In genomic region chr17:40458001-40458791, GRCh38 we compare ENCODE assay signal across 9 cellular contexts. TPM values are rescaled to one million over a fixed set of nuclear protein-coding genes. Genes with fewer than 3 reads are reported as not detected.
DNase-seq lines count a peak whose midpoint lies in the region; ATAC-seq and TF ChIP-seq lines count a peak whose summit lies in the region.
"Had no signal": no experiment of that assay in that cellular context is flagged by ENCODE, and none has a peak within 500 bp of the region (broad histone marks: within the 10 kb centered on the region; RNA-seq: fewer than 3 reads in every experiment).

No MANE protein-coding gene starts in this region.

- peak overlapping the region; percentile 8 for H3K4me3 Mint-ChIP-seq in nephron progenitor cell

- H4K20me1 ChIP-seq in fibroblast of lung (ENCODE audit: control insufficient read depth, extremely low read depth, insufficient read depth, low read length), result no peaks in the 10 kb centered on the region

- peaks cover 40% of the 10 kb centered on the region for H3K36me3 Mint-ChIP-seq in nephron progenitor cell (ENCODE audit: low read depth)

- H3K36me3 ChIP-seq in BE2C (peaks cover 40% of the 10 kb centered on the region), fibroblast of lung (ENCODE audit: control insufficient read depth, insufficient read depth, low read length) (peaks cover 28% of the 10 kb centered on the region)

- H3K27me3 Mint-ChIP-seq in nephron progenitor cell (ENCODE audit: low read depth, poor library complexity), result peaks cover 5% of the 10 kb centered on the region

- ATAC-seq in HG03097 (IDR thresholded peaks at IDR 0.05; ENCODE audit: low FRiP score, unreplicated experiment), result no peak
- no peak for ATAC-seq in GM21717 (IDR thresholded peaks at IDR 0.05; ENCODE audit: unreplicated experiment)
- no peak for ATAC-seq in HG03432 (IDR thresholded peaks at IDR 0.05; ENCODE audit: unreplicated experiment)

- DNase-seq in BE2C (peak; percentile 93), NCI-H446 (lab: John Stamatoyannopoulos, UW) (peak; percentile 44 to 86), fibroblast of lung (ENCODE audit: low read depth in 2 of 2) (peak; percentile 90 to 91), nephron progenitor cell (no peak), OCI-M2 (lab: John Stamatoyannopoulos, UW; ENCODE audit: unreplicated experiment) (no peak)

- peak overlapping the region; percentile 54 for H3K4me2 ChIP-seq in fibroblast of lung (ENCODE audit: extremely low read depth, insufficient read depth, low read length)

- no peaks in the 10 kb centered on the region for H3K9me3 Mint-ChIP-seq in nephron progenitor cell

- H3K27ac ChIP-seq in fibroblast of lung (ENCODE audit: insufficient read depth, low read length), result peak overlapping the region; percentile 78
- H3K27ac ChIP-seq: parathyroid adenoma had no signal

- no peak for TF ChIP-seq CTCF in BE2C (IDR thresholded peaks at IDR 0.05; ENCODE audit: low read depth, low read length)
- TF ChIP-seq CTCF in fibroblast of lung (conservative IDR thresholded peaks at IDR 0.05 in 1 of 2, IDR thresholded peaks at IDR 0.05 in 1 of 2; ENCODE audit: low read depth in 1 of 2, low read length in 2 of 2), result no peak
- no peak for TF ChIP-seq CTCF in nephron progenitor cell (IDR thresholded peaks at IDR 0.05)

- no peak overlapping the region for H2AFZ ChIP-seq in fibroblast of lung (ENCODE audit: low read length)
- H2AFZ ChIP-seq: parathyroid adenoma had no signal

- no peaks in the 10 kb centered on the region for H3K27me3 ChIP-seq in BE2C
- no peaks in the 10 kb centered on the region for H3K27me3 ChIP-seq in fibroblast of lung (ENCODE audit: control insufficient read depth, insufficient read depth, low read length)

- peaks cover 63% of the 10 kb centered on the region for H3K4me1 Mint-ChIP-seq in nephron progenitor cell

- peaks cover 55% of the 10 kb centered on the region for H3K4me1 ChIP-seq in BE2C
- H3K4me1 ChIP-seq in fibroblast of lung (ENCODE audit: control insufficient read depth, extremely low read depth, insufficient read depth, low read length), result peaks cover 71% of the 10 kb centered on the region
- H3K4me1 ChIP-seq: parathyroid adenoma had no signal

- no peak overlapping the region for H3K9ac ChIP-seq in fibroblast of lung (ENCODE audit: insufficient read depth, low read length)
- H3K9ac ChIP-seq: parathyroid adenoma had no signal

- H3K27ac Mint-ChIP-seq in nephron progenitor cell, result peak overlapping the region; percentile 82

- H3K4me3 ChIP-seq in BE2C (ENCODE audit: low read depth, low read length) (peak overlapping the region; percentile 17; the same call in 1 of the 2 replicates), fibroblast of lung (replicated peaks in 1 of 4; ENCODE audit: control extremely low read depth in 1 of 4, insufficient read depth in 1 of 4, low read depth in 3 of 4, low read length in 4 of 4) (no peak overlapping the region)

- no peaks in the 10 kb centered on the region for H3K79me2 ChIP-seq in fibroblast of lung (ENCODE audit: control insufficient read depth, insufficient read depth, low read length)
- H3K79me2 ChIP-seq: parathyroid adenoma had no signal

- H3K9me3 ChIP-seq in BE2C, result no peaks in the 10 kb centered on the region
- no peaks in the 10 kb centered on the region for H3K9me3 ChIP-seq in fibroblast of lung (ENCODE audit: control insufficient read depth, insufficient read depth, low read depth, low read length)

RNA-seq across cellular contexts. Expression of gene IGFBP4, which starts 14.9 kb away (rescaled TPM):
- polyA plus RNA-seq in BE2C (2012; ENCODE audit: insufficient read depth, insufficient read length, low read depth), result 262 TPM
- 312 and 436 TPM in 2 replicates for total RNA-seq in fibroblast of lung
- 685 and 1,130 TPM in 2 replicates for polyA plus RNA-seq in fibroblast of lung
- polyA plus RNA-seq in fibroblast of lung (2012), result 1,208 and 1,884 TPM in 2 replicates
- polyA minus RNA-seq in fibroblast of lung (ENCODE audit: low replicate concordance), result 1,885 and 3,100 TPM in 2 replicates

RNA-seq across cellular contexts. Expression of gene TOP2A, which starts 40.5 kb away (rescaled TPM):
- 17.6 TPM for polyA plus RNA-seq in BE2C (2012; ENCODE audit: insufficient read depth, insufficient read length, low read depth)
- 4.9 and 41.6 TPM in 2 replicates for total RNA-seq in fibroblast of lung
- 39.2 and 122 TPM in 2 replicates for polyA plus RNA-seq in fibroblast of lung
- polyA plus RNA-seq in fibroblast of lung (2012), result 30.2 and 100 TPM in 2 replicates
- polyA minus RNA-seq in fibroblast of lung (ENCODE audit: low replicate concordance), result 5.8 and 7.9 TPM in 2 replicates

RNA-seq across cellular contexts. Expression of gene TNS4, which starts 43.2 kb away (rescaled TPM):
- not detected for polyA plus RNA-seq in BE2C (2012; ENCODE audit: insufficient read depth, insufficient read length, low read depth)
- under 0.01 TPM in 1 of 2 replicates, not detected in the other for total RNA-seq in fibroblast of lung
- 0.01 and 0.05 TPM in 2 replicates for polyA plus RNA-seq in fibroblast of lung
- 0.24 TPM in 1 of 2 replicates, not detected in the other for polyA plus RNA-seq in fibroblast of lung (2012)
- polyA minus RNA-seq in fibroblast of lung (ENCODE audit: low replicate concordance), result not detected in 2 replicates

Comparison
In these comparisons a context has a peak if more than half of its experiments do, and no peak if none do; other contexts are left out.
1. DNase-seq: peak in BE2C (single experiment), NCI-H446 (2 of 2) and fibroblast of lung (2 of 2); none in nephron progenitor cell (single experiment) and OCI-M2 (single experiment).